ENCODE assay signal across 16 cellular contexts in genomic region chrX:8684201-8684600, GRCh38. TPM values are rescaled to one million over a fixed set of nuclear protein-coding genes. Genes with fewer than 3 reads are reported as not detected.
DNase-seq lines count a peak whose midpoint lies in the region; ATAC-seq, FAIRE-seq and TF ChIP-seq lines count a peak whose summit lies in the region.
"Had no signal": no experiment of that assay in that cellular context is flagged by ENCODE, and none has a peak within 500 bp of the region (broad histone marks: within the 10 kb centered on the region; RNA-seq: fewer than 3 reads in every experiment).

No MANE protein-coding gene starts in this region.

- H3K4me3 ChIP-seq in GM23338 (no peak overlapping the region), thyroid gland (replicated peaks in 1 of 3) (no peak overlapping the region), SK-N-SH (ENCODE audit: low read depth in 2 of 2, low read length in 1 of 2) (no peak overlapping the region), pancreas (no peak overlapping the region), right atrium auricular region (no peak overlapping the region)

- peaks cover 74% of the 10 kb centered on the region for H3K4me1 Mint-ChIP-seq in GM23338

- no peaks in the 10 kb centered on the region for H3K9me2 ChIP-seq in GM23338 (ENCODE audit: insufficient read depth)
- H3K9me2 ChIP-seq in SK-N-SH = no peaks in the 10 kb centered on the region

- H3K36me3 Mint-ChIP-seq in GM23338 (ENCODE audit: low read depth) = peaks cover 67% of the 10 kb centered on the region

- no peaks in the 10 kb centered on the region for H3K36me3 ChIP-seq in GM23338 (ENCODE audit: insufficient read depth)
- no peaks in the 10 kb centered on the region for H3K36me3 ChIP-seq in thyroid gland
- no peaks in the 10 kb centered on the region for H3K36me3 ChIP-seq in SK-N-SH (replicated peaks in 1 of 2; ENCODE audit: control insufficient read depth in 1 of 2, insufficient read depth in 2 of 2, low read length in 1 of 2)
- no peaks in the 10 kb centered on the region for H3K36me3 ChIP-seq in pancreas
- H3K36me3 ChIP-seq in right atrium auricular region = no peaks in the 10 kb centered on the region

- intact Hi-C loops in thyroid gland (cut with DNase I) = no loop called here
- intact Hi-C loops in pancreas (cut with DNase I) = no loop called here

- WGBS in thyroid gland, 2 donors = 30 to 38% methylated on average over 4 of the region's 4 CpGs
- WGBS in SK-N-SH (ENCODE audit: low lambda C conversion rate) = 20% methylated on average over 4 of the region's 4 CpGs
- WGBS in pancreas, 2 donors = 69 to 72% methylated on average over 4 of the region's 4 CpGs

- H3K4me3 Mint-ChIP-seq in GM23338 = no peak overlapping the region

- H2AFZ ChIP-seq in GM23338 (no peak overlapping the region), SK-N-SH (ENCODE audit: low read depth) (no peak overlapping the region)

- H3K79me2 ChIP-seq in GM23338 (replicated peaks; ENCODE audit: insufficient read depth) = peaks cover 66% of the 10 kb centered on the region
- no peaks in the 10 kb centered on the region for H3K79me2 ChIP-seq in SK-N-SH (ENCODE audit: insufficient read depth)

- POLR2A ChIA-PET in SK-N-SH (lab: Yijun Ruan, JAX) = no interaction called here

- TF ChIP-seq CTCF in GM23338 (conservative IDR thresholded peaks at IDR 0.05; ENCODE audit: low read depth in 2 of 2) (no peak), thyroid gland (IDR thresholded peaks at IDR 0.05) (no peak), SK-N-SH (IDR thresholded peaks at IDR 0.05) (no peak), pancreas (IDR thresholded peaks at IDR 0.05) (no peak), right atrium auricular region (IDR thresholded peaks at IDR 0.05) (no peak)

- TF ChIP-seq RAD21 in SK-N-SH (IDR thresholded peaks at IDR 0.05; ENCODE audit: low read length) = no peak

- H3K9me3 Mint-ChIP-seq in GM23338 = no peaks in the 10 kb centered on the region; the same call in 2 of the 3 replicates

- TF ChIP-seq POLR2A in thyroid gland (IDR thresholded peaks at IDR 0.05) = no peak

- no peaks in the 10 kb centered on the region for H3K9me3 ChIP-seq in thyroid gland
- no peaks in the 10 kb centered on the region for H3K9me3 ChIP-seq in SK-N-SH
- H3K9me3 ChIP-seq in pancreas = no peaks in the 10 kb centered on the region
- no peaks in the 10 kb centered on the region for H3K9me3 ChIP-seq in right atrium auricular region

- CTCF ChIA-PET in SK-N-SH (lab: Yijun Ruan, JAX) = no interaction called here

- no peak for DNase-seq in GM23338 (ENCODE audit: low spot score)
- DNase-seq in NCI-H82 (lab: John Stamatoyannopoulos, UW) = peak; percentile 36
- DNase-seq in midbrain (lab: John Stamatoyannopoulos, UW) = peak; percentile 4
- peak; percentile 5 to 11 for DNase-seq in thyroid gland
- DNase-seq in SK-N-SH = no peak
- no peak for DNase-seq in pancreas
- DNase-seq in right atrium auricular region (ENCODE audit: low spot score) = no peak
- DNase-seq: DMS153, EL, HCEC 1CT, NCI-H1048, NCI-H2171, NCI-H510A, OCI-M1, RPMI8226 had no signal

- H3K4me2 ChIP-seq in GM23338 (0 out of 2 replicates have a peak overlapping the region, but pooled peaks have one; percentile 31), SK-N-SH (no peak overlapping the region)

- H3K27me3 ChIP-seq in GM23338 (ENCODE audit: insufficient read depth) (no peaks in the 10 kb centered on the region), thyroid gland (no peaks in the 10 kb centered on the region), SK-N-SH (ENCODE audit: insufficient read depth) (no peaks in the 10 kb centered on the region), pancreas (peaks cover 0 to 4% (median 0%) of the 10 kb centered on the region in 4 donors), right atrium auricular region (no peaks in the 10 kb centered on the region)

- H4K20me1 ChIP-seq in GM23338 (replicated peaks; ENCODE audit: insufficient read depth) = no peaks in the 10 kb centered on the region
- H4K20me1 ChIP-seq in SK-N-SH (ENCODE audit: insufficient read depth) = no peaks in the 10 kb centered on the region

- H3K9ac ChIP-seq in SK-N-SH = no peak overlapping the region

- FAIRE-seq in pancreas (lab: Jason Lieb, UNC) = no peak

- peaks cover 4% of the 10 kb centered on the region for H3K27me3 Mint-ChIP-seq in GM23338 (ENCODE audit: insufficient read depth, low read depth, poor library complexity)

- H3F3A ChIP-seq in GM23338 (replicated peaks; ENCODE audit: low read depth) (no peaks in the 10 kb centered on the region), SK-N-SH (replicated peaks; ENCODE audit: insufficient read depth) (no peaks in the 10 kb centered on the region)

- H3K27ac ChIP-seq in GM23338 (ENCODE audit: low read depth) (no peak overlapping the region), thyroid gland (peak overlapping the region in 1 of 3 donors; percentile 24), SK-N-SH (ENCODE audit: low read depth in 2 of 2, low read length in 1 of 2) (no peak overlapping the region), pancreas (no peak overlapping the region), right atrium auricular region (no peak overlapping the region)

- H3K27ac Mint-ChIP-seq in GM23338 = no peak overlapping the region

- no peak for ATAC-seq in GM23338
- ATAC-seq in pancreas = no peak

- no peak for TF ChIP-seq EP300 in SK-N-SH (IDR thresholded peaks at IDR 0.05; ENCODE audit: borderline replicate concordance in 1 of 2, low read depth in 1 of 2, low read length in 1 of 2)

- H3K4me1 ChIP-seq in GM23338 (ENCODE audit: insufficient read depth) (peaks cover 57% of the 10 kb centered on the region), thyroid gland (peaks cover 0 to 6% of the 10 kb centered on the region in 2 donors), SK-N-SH (ENCODE audit: control insufficient read depth in 1 of 2, insufficient read depth in 2 of 2, low read depth in 1 of 2, low read length in 1 of 2) (no peaks in the 10 kb centered on the region), pancreas (no peaks in the 10 kb centered on the region), right atrium auricular region (no peaks in the 10 kb centered on the region)

TF ChIP-seq in GM23338, 12 proteins besides CTCF, POLR2A, EP300 and RAD21 (continues in another document):
- TF ChIP-seq NANOG (IDR thresholded peaks at IDR 0.05; ENCODE audit: borderline replicate concordance) (no peak), ZNF114 (CRISPR knock-in tag; IDR thresholded peaks at IDR 0.05) (no peak), ZNF331 (CRISPR knock-in tag; IDR thresholded peaks at IDR 0.05; ENCODE audit: low read depth) (no peak), POLR2AphosphoS5 (IDR thresholded peaks at IDR 0.05; ENCODE audit: low read depth) (no peak), CREB1 (CRISPR knock-in tag; IDR thresholded peaks at IDR 0.05; ENCODE audit: low read depth) (no peak), STAT1 (IDR thresholded peaks at IDR 0.05; ENCODE audit: unreplicated experiment) (no peak)

TF ChIP-seq in SK-N-SH, 30 proteins besides CTCF, POLR2A, EP300 and RAD21:
- TF ChIP-seq SIN3A (IDR thresholded peaks at IDR 0.05; ENCODE audit: borderline replicate concordance, low read depth, low read length) (no peak), USF1 (IDR thresholded peaks at IDR 0.05; ENCODE audit: borderline replicate concordance, low read depth) (no peak), SMC3 (IDR thresholded peaks at IDR 0.05; ENCODE audit: low read depth, low read length) (no peak)

RNA-seq across cellular contexts. Expression of gene ANOS1, which starts 47.7 kb away (rescaled TPM):
- total RNA-seq in GM23338 (2014; rRNA removed; shearing (Covaris generic)) = 65.7 and 68.5 TPM in 2 replicates
- 20.8 and 21.8 TPM in 2 replicates for polyA plus RNA-seq in GM23338 (2016; fragmentation: Nextera tagmentation; extraction: Ambion mirVana)
- total RNA-seq in thyroid gland = 10 to 100 TPM; 19.3 to 57.3 (median 32.0) TPM
- polyA plus RNA-seq in SK-N-SH (2012; rRNA removed) = under 0.01 and 0.02 TPM in 2 replicates
- 0.01 and 0.03 TPM in 2 replicates for polyA plus RNA-seq in SK-N-SH (2012; cell fraction: cytosol; rRNA removed)
- polyA plus RNA-seq in SK-N-SH (2012; cell fraction: nucleus; rRNA removed) = 0.01 TPM in 2 replicates
- total RNA-seq in pancreas = 1 to 10 TPM in 1 of 6 donors, under 1 TPM in 5; 0.05 to 2.1 (median 0.31) TPM
- under 1 TPM; 0.04 to 0.23 TPM for polyA plus RNA-seq in pancreas
- 1 to 10 TPM; 3.6 to 6.0 TPM for total RNA-seq in right atrium auricular region
- total RNA-seq: HT-29 had no signal

Comparison
In these comparisons a context has a peak if more than half of its experiments do, and no peak if none do; other contexts are left out.
1. DNase-seq: peak in NCI-H82 (single experiment), midbrain (single experiment) and thyroid gland (2 of 2); none in GM23338 (single experiment), SK-N-SH (single experiment), pancreas (0 of 6) and right atrium auricular region (single experiment).